Comparison of ENCODE assay signal across 1 cellular context in the genomic region with DNA sequence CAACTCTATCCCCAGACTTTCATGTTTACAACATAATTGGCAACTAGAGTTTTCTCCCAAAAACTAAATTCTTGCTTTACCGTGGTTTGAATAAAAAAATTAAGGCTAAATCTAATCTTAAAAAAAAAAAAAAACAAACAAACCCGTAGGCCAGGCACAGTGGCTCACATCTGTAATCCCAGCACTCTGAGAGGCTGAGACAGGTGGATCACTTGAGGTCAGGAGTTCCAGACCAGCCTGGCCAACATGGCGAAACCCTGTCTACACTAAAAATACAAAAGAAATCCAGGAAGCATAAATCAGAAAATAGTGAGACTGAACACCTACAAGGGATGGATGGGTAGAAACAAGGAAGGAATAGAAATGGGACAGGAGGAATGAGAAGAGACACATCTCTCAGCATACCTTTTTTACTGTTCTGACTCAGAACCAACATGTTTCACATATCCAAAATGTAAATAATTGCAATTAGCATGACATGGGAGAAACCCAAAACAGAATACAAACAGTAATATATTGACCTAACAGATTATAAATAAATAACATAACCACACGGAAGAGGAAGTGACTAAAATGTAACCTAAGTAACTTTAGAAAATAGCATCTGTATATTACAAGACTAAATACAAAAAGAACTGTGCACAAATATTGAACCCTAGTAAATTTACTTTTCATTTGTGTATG.
TF ChIP-seq lines count a peak whose summit lies in the region.

No MANE protein-coding gene starts in this region.

TF ChIP-seq in WTC11, 78 proteins besides CTCF, POLR2A, EP300 and RAD21 (continued from another document):
- TF ChIP-seq, protein P1, sequence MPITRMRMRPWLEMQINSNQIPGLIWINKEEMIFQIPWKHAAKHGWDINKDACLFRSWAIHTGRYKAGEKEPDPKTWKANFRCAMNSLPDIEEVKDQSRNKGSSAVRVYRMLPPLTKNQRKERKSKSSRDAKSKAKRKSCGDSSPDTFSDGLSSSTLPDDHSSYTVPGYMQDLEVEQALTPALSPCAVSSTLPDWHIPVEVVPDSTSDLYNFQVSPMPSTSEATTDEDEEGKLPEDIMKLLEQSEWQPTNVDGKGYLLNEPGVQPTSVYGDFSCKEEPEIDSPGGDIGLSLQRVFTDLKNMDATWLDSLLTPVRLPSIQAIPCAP (CRISPR knock-in tag; IDR thresholded peaks at IDR 0.05) = no peak
- TF ChIP-seq JAZF1 (CRISPR knock-in tag; IDR thresholded peaks at IDR 0.05) (no peak), ELF4 (CRISPR knock-in tag; IDR thresholded peaks at IDR 0.05; ENCODE audit: low read depth) (no peak), NR3C1 (CRISPR knock-in tag; conservative IDR thresholded peaks at IDR 0.05; ENCODE audit: low read depth) (no peak), EMX1 (CRISPR knock-in tag; IDR thresholded peaks at IDR 0.05) (no peak), ETV6 (CRISPR knock-in tag; IDR thresholded peaks at IDR 0.05) (no peak), ATF1 (CRISPR knock-in tag; IDR thresholded peaks at IDR 0.05) (no peak), GTF2I (CRISPR knock-in tag; conservative IDR thresholded peaks at IDR 0.05) (no peak), ZNF219 (CRISPR knock-in tag; IDR thresholded peaks at IDR 0.05; ENCODE audit: borderline replicate concordance) (no peak), CREM (CRISPR knock-in tag; IDR thresholded peaks at IDR 0.05) (no peak), PRRX2 (CRISPR knock-in tag; IDR thresholded peaks at IDR 0.05) (no peak), HMGA2 (CRISPR knock-in tag; IDR thresholded peaks at IDR 0.05) (no peak)
- TF ChIP-seq, protein P2, sequence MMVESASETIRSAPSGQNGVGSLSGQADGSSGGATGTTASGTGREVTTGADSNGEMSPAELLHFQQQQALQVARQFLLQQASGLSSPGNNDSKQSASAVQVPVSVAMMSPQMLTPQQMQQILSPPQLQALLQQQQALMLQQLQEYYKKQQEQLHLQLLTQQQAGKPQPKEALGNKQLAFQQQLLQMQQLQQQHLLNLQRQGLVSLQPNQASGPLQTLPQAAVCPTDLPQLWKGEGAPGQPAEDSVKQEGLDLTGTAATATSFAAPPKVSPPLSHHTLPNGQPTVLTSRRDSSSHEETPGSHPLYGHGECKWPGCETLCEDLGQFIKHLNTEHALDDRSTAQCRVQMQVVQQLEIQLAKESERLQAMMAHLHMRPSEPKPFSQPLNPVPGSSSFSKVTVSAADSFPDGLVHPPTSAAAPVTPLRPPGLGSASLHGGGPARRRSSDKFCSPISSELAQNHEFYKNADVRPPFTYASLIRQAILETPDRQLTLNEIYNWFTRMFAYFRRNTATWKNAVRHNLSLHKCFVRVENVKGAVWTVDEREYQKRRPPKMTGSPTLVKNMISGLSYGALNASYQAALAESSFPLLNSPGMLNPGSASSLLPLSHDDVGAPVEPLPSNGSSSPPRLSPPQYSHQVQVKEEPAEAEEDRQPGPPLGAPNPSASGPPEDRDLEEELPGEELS (CRISPR knock-in tag; IDR thresholded peaks at IDR 0.05) = no peak
